ENCODE assay signal across 10 cellular contexts in the genomic region with DNA sequence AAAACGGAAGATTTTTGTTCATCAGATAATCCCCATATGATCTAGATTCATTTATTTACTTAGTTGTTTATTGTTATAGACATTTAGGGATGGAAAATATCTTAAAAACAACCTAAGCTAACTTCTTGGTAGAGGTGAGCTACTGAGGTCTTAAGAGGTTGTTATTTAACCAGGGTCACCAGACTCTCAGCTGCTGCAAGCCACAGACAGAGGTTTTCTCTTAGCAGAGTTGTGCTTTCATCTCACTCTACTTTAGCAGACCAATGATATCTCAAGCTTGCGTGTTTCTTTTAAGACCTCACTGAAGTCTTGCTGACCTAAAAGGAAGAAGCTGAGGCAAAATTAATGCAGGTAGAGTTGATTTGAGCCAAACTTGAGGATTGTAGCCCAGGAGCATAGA.
A peak's percentile ranks its signal among the peaks of the same experiment; 100 is the strongest.
DNase-seq lines count a peak whose midpoint lies in the region; ATAC-seq and TF ChIP-seq lines count a peak whose summit lies in the region.
"Had no signal": no experiment of that assay in that cellular context is flagged by ENCODE, and none has a peak within 500 bp of the region (broad histone marks: within the 10 kb centered on the region; RNA-seq: fewer than 3 reads in every experiment).

No MANE protein-coding gene starts in this region.

- H3K36me3 ChIP-seq in muscle layer of colon (ENCODE audit: insufficient read depth, low read length) = no peaks in the 10 kb centered on the region
- H3K36me3 ChIP-seq: Peyer's patch had no signal

- no peak for TF ChIP-seq CTCF in RWPE1 (conservative IDR thresholded peaks at IDR 0.05; ENCODE audit: low read depth)

- no peaks in the 10 kb centered on the region for H3K27me3 ChIP-seq in muscle layer of colon (ENCODE audit: control insufficient read depth in 1 of 2, insufficient read depth in 2 of 2, low read length in 2 of 2)
- H3K27me3 ChIP-seq: Peyer's patch had no signal

- POLR2A ChIA-PET in RWPE1 (lab: Yijun Ruan, JAX; ENCODE audit: low non-redundant PET) (no interaction called here), HEK293T (lab: Yijun Ruan, JAX) (interaction anchor here (0.8 to 2.5 kb wide), 3 partner anchors 9 to 152 kb away, joined by 3 to 9 read pairs (median 4); partner anchors contain the start of genes NCOA7 and TRMT11)

- ATAC-seq in GM18517 (IDR thresholded peaks at IDR 0.05; ENCODE audit: unreplicated experiment) (peak; percentile 76), GM21786 (IDR thresholded peaks at IDR 0.05; ENCODE audit: unreplicated experiment) (peak; percentile 87)

- H3K27ac ChIP-seq in muscle layer of colon (ENCODE audit: low read depth, low read length) (peak overlapping the region; percentile 1), RWPE1 (no peak overlapping the region)

- peaks cover 7% of the 10 kb centered on the region for H3K4me1 ChIP-seq in muscle layer of colon (ENCODE audit: insufficient read depth, low read length)

- no peak overlapping the region for H3K9ac ChIP-seq in muscle layer of colon (ENCODE audit: low read length)

- H3K9me3 ChIP-seq in muscle layer of colon (ENCODE audit: low read length) = no peaks in the 10 kb centered on the region
- H3K9me3 ChIP-seq: Peyer's patch had no signal

- DNase-seq in NCI-H69 (lab: John Stamatoyannopoulos, UW) (peak; percentile 19), RWPE1 (ENCODE audit: low spot score) (no peak), HEK293T (ENCODE audit: extremely low spot score) (no peak), nucleus accumbens (lab: John Stamatoyannopoulos, UW) (no peak), NCI-H2227 treated with DMSO at 0.1 percent for 48 hours (lab: John Stamatoyannopoulos, UW) (no peak)
- DNase-seq: glutamatergic neuron had no signal

- no peak overlapping the region for H3K4me3 ChIP-seq in muscle layer of colon (ENCODE audit: low read depth in 1 of 2, low read length in 2 of 2)
- H3K4me3 ChIP-seq: Peyer's patch had no signal

- CTCF ChIA-PET in RWPE1 (lab: Yijun Ruan, JAX) = no interaction called here
- CTCF ChIA-PET in HEK293T (lab: Yijun Ruan, JAX) = no interaction called here

TF ChIP-seq in HEK293T, 16 proteins besides CTCF, POLR2A, EP300 and RAD21:
- no peak for TF ChIP-seq SP1 (IDR thresholded peaks at IDR 0.05)
- TF ChIP-seq L3MBTL2 (conservative IDR thresholded peaks at IDR 0.05) = no peak
- no peak for TF ChIP-seq CTBP1 (IDR thresholded peaks at IDR 0.05; ENCODE audit: borderline replicate concordance)
- TF ChIP-seq BHLHE40 (IDR thresholded peaks at IDR 0.05; ENCODE audit: borderline replicate concordance) = no peak
- no peak for TF ChIP-seq ELF4 (IDR thresholded peaks at IDR 0.05)
- TF ChIP-seq PKNOX1 (IDR thresholded peaks at IDR 0.05) = no peak
- TF ChIP-seq ARNT (IDR thresholded peaks at IDR 0.05) = no peak
- TF ChIP-seq NFRKB (IDR thresholded peaks at IDR 0.05) = no peak
- TF ChIP-seq FOXA1 (IDR thresholded peaks at IDR 0.05) = no peak
- TF ChIP-seq SUZ12 (IDR thresholded peaks at IDR 0.05) = no peak
- TF ChIP-seq HDGF (IDR thresholded peaks at IDR 0.05; ENCODE audit: borderline replicate concordance) = no peak
- TF ChIP-seq FOXM1 (IDR thresholded peaks at IDR 0.05; ENCODE audit: borderline replicate concordance) = no peak
- no peak for TF ChIP-seq LEF1 (IDR thresholded peaks at IDR 0.05; ENCODE audit: borderline replicate concordance)
- TF ChIP-seq FOXK2 (IDR thresholded peaks at IDR 0.05) = no peak
- TF ChIP-seq TARDBP (IDR thresholded peaks at IDR 0.05) = no peak
TF ChIP-seq in HEK293T: peak in this region for 0.
